Comparison of ENCODE assay signal across 1 cellular context in genomic region chr9:97526895-97527575, GRCh38.
TF ChIP-seq lines count a peak whose summit lies in the region.

No MANE protein-coding gene starts in this region.

TF ChIP-seq in H1, 55 proteins besides CTCF, POLR2A, EP300 and RAD21:
- TF ChIP-seq RBBP5 (IDR thresholded peaks at IDR 0.05; ENCODE audit: borderline replicate concordance, low read depth, low read length): no peak
- TF ChIP-seq TBP (IDR thresholded peaks at IDR 0.05; ENCODE audit: low read depth, low read length): no peak
- TF ChIP-seq EZH2 (IDR thresholded peaks at IDR 0.05; ENCODE audit: low read depth, low read length, severe bottlenecking): no peak
- no peak for TF ChIP-seq SUZ12 (IDR thresholded peaks at IDR 0.05; ENCODE audit: low read length)
- no peak for TF ChIP-seq KDM5A (IDR thresholded peaks at IDR 0.05; ENCODE audit: low read length)
- TF ChIP-seq CHD7 (IDR thresholded peaks at IDR 0.05; ENCODE audit: insufficient replicate concordance, low read length): no peak
- no peak for TF ChIP-seq SP4 (IDR thresholded peaks at IDR 0.05; ENCODE audit: low read length)
- TF ChIP-seq USF2 (IDR thresholded peaks at IDR 0.05; ENCODE audit: low read length): no peak
- TF ChIP-seq, protein P1, sequence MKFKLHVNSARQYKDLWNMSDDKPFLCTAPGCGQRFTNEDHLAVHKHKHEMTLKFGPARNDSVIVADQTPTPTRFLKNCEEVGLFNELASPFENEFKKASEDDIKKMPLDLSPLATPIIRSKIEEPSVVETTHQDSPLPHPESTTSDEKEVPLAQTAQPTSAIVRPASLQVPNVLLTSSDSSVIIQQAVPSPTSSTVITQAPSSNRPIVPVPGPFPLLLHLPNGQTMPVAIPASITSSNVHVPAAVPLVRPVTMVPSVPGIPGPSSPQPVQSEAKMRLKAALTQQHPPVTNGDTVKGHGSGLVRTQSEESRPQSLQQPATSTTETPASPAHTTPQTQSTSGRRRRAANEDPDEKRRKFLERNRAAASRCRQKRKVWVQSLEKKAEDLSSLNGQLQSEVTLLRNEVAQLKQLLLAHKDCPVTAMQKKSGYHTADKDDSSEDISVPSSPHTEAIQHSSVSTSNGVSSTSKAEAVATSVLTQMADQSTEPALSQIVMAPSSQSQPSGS (IDR thresholded peaks at IDR 0.05; ENCODE audit: low read length): no peak
- no peak for TF ChIP-seq KDM1A (IDR thresholded peaks at IDR 0.05; ENCODE audit: borderline replicate concordance, low read length)
- no peak for TF ChIP-seq TEAD4 (IDR thresholded peaks at IDR 0.05; ENCODE audit: low read depth, low read length)
- TF ChIP-seq SIX5 (IDR thresholded peaks at IDR 0.05; ENCODE audit: low read depth, low read length): no peak
- TF ChIP-seq SP1 (IDR thresholded peaks at IDR 0.05; ENCODE audit: low read depth, low read length): no peak
- no peak for TF ChIP-seq HDAC2 (IDR thresholded peaks at IDR 0.05; ENCODE audit: borderline replicate concordance in 1 of 2, low read depth in 2 of 2, low read length in 2 of 2)
